Comparison of ENCODE assay signal across 26 cellular contexts in the genomic region with DNA sequence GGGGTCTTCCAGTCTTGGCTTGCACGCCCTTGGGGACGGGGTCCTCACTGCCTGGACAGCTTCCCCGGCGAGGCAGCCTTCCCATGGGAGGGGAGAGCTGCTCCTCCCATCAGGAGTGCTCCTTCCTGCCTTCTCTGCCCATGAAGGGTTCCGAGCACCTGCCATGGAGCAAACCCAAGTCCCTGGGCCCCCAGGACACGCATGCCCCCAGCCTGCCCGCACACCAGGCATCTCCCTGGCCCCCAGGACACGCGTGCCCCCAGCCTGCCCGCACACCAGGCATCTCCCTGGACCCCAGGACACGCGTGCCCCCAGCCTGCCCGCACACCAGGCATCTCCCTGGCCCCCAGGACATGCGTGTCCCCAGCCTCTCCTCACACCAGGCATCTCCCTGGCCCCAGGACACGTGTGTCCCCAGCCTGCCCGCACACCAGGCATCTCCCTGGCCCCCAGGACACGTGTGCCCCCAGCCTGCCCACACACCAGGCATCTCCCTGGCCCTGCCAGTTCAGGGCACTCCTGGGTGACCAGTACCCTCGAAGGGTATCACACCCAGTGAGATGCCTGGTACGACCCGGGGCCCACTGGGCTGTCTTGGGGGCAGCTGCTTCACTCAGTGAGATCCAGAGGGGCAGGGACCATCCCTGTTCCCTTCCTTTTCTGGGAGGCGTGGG. TPM values are rescaled to one million over a fixed set of nuclear protein-coding genes. Genes with fewer than 3 reads are reported as not detected.
DNase-seq lines count a peak whose midpoint lies in the region; ATAC-seq and TF ChIP-seq lines count a peak whose summit lies in the region.
"Had no signal": no experiment of that assay in that cellular context is flagged by ENCODE, and none has a peak within 500 bp of the region (broad histone marks: within the 10 kb centered on the region; RNA-seq: fewer than 3 reads in every experiment).

No MANE protein-coding gene starts in this region.

- H3K27ac ChIP-seq in RWPE2 (ENCODE audit: poor library complexity, severe bottlenecking) (no peak overlapping the region), upper lobe of right lung (no peak overlapping the region), foreskin keratinocyte (no peak overlapping the region)
- H3K27ac ChIP-seq: HL-60, SJSA1 had no signal

- H3K36me3 ChIP-seq in RWPE2 (ENCODE audit: low read depth): no peaks in the 10 kb centered on the region
- no peaks in the 10 kb centered on the region for H3K36me3 ChIP-seq in mucosa of descending colon (ENCODE audit: low read depth)
- H3K36me3 ChIP-seq in upper lobe of right lung: no peaks in the 10 kb centered on the region
- H3K36me3 ChIP-seq: SJSA1 had no signal

- H3K4me1 ChIP-seq in RWPE2 (ENCODE audit: insufficient read depth, poor library complexity, severe bottlenecking): no peaks in the 10 kb centered on the region
- no peaks in the 10 kb centered on the region for H3K4me1 ChIP-seq in mucosa of descending colon (ENCODE audit: low read depth)
- H3K4me1 ChIP-seq in upper lobe of right lung: no peaks in the 10 kb centered on the region
- H3K4me1 ChIP-seq in foreskin keratinocyte: no peaks in the 10 kb centered on the region
- H3K4me1 ChIP-seq: SJSA1 had no signal

- intact Hi-C loops in left cardiac atrium (cut with DNase I): no loop called here
- intact Hi-C loops in mucosa of descending colon (cut with DNase I, micrococcal nuclease): no loop called here
- intact Hi-C loops in upper lobe of right lung (cut with DNase I): no loop called here

- DNase-seq in RWPE2 (ENCODE audit: low spot score): peak; percentile 79
- DNase-seq in left cardiac atrium: peak; percentile 17
- peak in 2 of 3 donors; percentile 12 to 30 for DNase-seq in mucosa of descending colon
- peak; percentile 46 for DNase-seq in upper lobe of right lung
- DNase-seq in foreskin keratinocyte: no peak
- DNase-seq: CD4-positive, CD25-positive, alpha-beta regulatory T cell; COR-L47; DMS79 treated with DMSO at 0.1 percent for 48 hours; H7; HFFc6; KG1; NCI-H1105; NCI-H146; NCI-H2029; NCI-H2227 treated with DMSO at 0.1 percent for 48 hours; NCI-H510A treated with DMSO at 0.1 percent for 48 hours; NCI-H774; NK-92 treated with Interleukin-12 subunit alpha and Interleukin-12 subunit beta, amount 100 ng/mL, for 24 hours had no signal

- H3K27me3 ChIP-seq in RWPE2 (ENCODE audit: insufficient read depth, poor library complexity, severe bottlenecking) (peaks cover 4% of the 10 kb centered on the region), upper lobe of right lung (peaks cover 11% of the 10 kb centered on the region), foreskin keratinocyte (no peaks in the 10 kb centered on the region)

- H3K4me3 ChIP-seq in RWPE2 (ENCODE audit: severe bottlenecking) (no peak overlapping the region), mucosa of descending colon (no peak overlapping the region), upper lobe of right lung (no peak overlapping the region)
- H3K4me3 ChIP-seq: SJSA1 had no signal

- no peaks in the 10 kb centered on the region for H3K9me3 ChIP-seq in RWPE2 (ENCODE audit: severe bottlenecking)
- H3K9me3 ChIP-seq in mucosa of descending colon: no peaks in the 10 kb centered on the region
- H3K9me3 ChIP-seq in upper lobe of right lung: no peaks in the 10 kb centered on the region
- H3K9me3 ChIP-seq: SJSA1 had no signal

- TF ChIP-seq CTCF in RWPE2 (IDR thresholded peaks at IDR 0.05; ENCODE audit: poor library complexity, severe bottlenecking): no peak
- TF ChIP-seq CTCF in mucosa of descending colon (IDR thresholded peaks at IDR 0.05): no peak
- no peak for TF ChIP-seq CTCF in upper lobe of right lung (IDR thresholded peaks at IDR 0.05)
- TF ChIP-seq CTCF in foreskin keratinocyte (conservative IDR thresholded peaks at IDR 0.05): no peak

- no peak for ATAC-seq in RWPE2 (ENCODE audit: low read depth)
- ATAC-seq in left cardiac atrium: no peak
- ATAC-seq in mucosa of descending colon: no peak
- ATAC-seq in upper lobe of right lung: no peak
- ATAC-seq in foreskin keratinocyte: no peak
- ATAC-seq in GM18858 (IDR thresholded peaks at IDR 0.05; ENCODE audit: unreplicated experiment): no peak
- ATAC-seq in HG02610 (IDR thresholded peaks at IDR 0.05; ENCODE audit: unreplicated experiment): no peak
- ATAC-seq: Panc1 had no signal

RNA-seq across cellular contexts. Expression of gene COL20A1, which starts 21.7 kb away (rescaled TPM):
- total RNA-seq in left cardiac atrium (not detected), mucosa of descending colon (not detected), upper lobe of right lung (not detected), foreskin keratinocyte (not detected in 2 replicates)
- polyA plus RNA-seq in foreskin keratinocyte: not detected in 2 replicates
- total RNA-seq: A673, SJSA1 had no signal
- polyA plus RNA-seq: BJ; CD4-positive, CD25-positive, alpha-beta regulatory T cell had no signal

RNA-seq across cellular contexts. Expression of gene ARFGAP1, which starts 42.1 kb away (rescaled TPM):
- total RNA-seq in left cardiac atrium (10 to 100 TPM; 32.1 to 50.3 TPM), mucosa of descending colon (10 to 100 TPM; 76.5 to 85.8 (median 82.4) TPM), upper lobe of right lung (67.0 TPM), foreskin keratinocyte (52.2 and 64.0 TPM in 2 replicates)
- 41.0 and 50.3 TPM in 2 replicates for polyA plus RNA-seq in foreskin keratinocyte

RNA-seq across cellular contexts. Expression of gene CHRNA4, which starts 46.4 kb away (rescaled TPM):
- under 1 TPM; 0.06 to 0.31 TPM for total RNA-seq in left cardiac atrium
- total RNA-seq in mucosa of descending colon: not detected
- total RNA-seq in upper lobe of right lung: 0.06 TPM
- not detected in 2 replicates for total RNA-seq in foreskin keratinocyte
- polyA plus RNA-seq in foreskin keratinocyte: not detected in 2 replicates
- total RNA-seq: CD4-positive, CD25-positive, alpha-beta regulatory T cell; HFFc6; HT-29; SJSA1 had no signal
- polyA plus RNA-seq: BJ; CD4-positive, CD25-positive, alpha-beta regulatory T cell had no signal

Comparison
In these comparisons a context has a peak if more than half of its experiments do, and no peak if none do; other contexts are left out.
1. DNase-seq: peak in RWPE2 (single experiment), left cardiac atrium (single experiment), mucosa of descending colon (2 of 3) and upper lobe of right lung (single experiment); none in foreskin keratinocyte (0 of 2).